17 cellular contexts compared by ENCODE assay signal in the genomic region with DNA sequence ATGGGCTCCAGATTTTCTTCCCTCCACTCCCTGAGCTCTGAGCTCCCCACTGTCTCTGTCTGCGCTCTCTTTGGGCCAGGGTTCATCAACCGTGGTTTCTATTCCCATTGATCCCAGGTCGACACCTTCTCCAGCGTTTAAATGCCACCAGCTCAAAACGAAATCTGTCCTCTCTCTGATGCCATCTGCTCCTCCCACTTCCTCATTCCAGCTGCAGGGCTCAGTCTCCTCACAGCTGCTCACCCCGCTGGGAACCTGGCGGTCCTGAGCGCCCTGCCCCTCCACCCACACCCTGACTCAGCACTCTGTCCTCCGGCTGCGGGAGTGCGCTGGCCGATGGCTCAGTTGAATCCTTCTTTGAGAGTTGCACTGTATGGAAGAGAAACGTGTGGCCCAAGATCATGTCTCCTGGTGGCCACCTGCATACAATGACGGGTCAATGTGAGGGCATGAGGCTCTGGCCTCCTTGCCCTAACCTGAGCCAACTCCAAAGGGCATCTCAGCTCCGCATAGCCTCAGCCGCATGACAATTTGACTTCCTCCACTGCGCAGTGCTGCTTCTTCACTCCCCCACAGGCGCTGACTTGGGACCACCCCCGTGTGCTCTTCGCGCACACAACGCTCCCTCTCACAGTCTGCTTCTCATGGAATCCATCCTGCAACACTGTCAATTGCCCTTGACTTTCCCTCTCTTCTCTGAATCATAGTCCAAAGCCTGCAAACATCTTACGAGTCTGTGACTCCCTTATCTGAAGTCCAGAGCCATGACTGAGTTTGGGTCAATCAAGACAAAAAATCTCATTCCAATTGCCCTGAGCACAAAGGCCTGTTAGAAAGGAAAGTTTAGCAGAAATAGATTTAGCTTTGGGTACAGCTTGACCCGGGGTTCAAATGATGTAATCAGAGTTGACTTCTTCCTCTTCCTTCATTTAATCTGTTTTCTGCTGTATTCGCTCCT.
DNase-seq lines count a peak whose midpoint lies in the region; ATAC-seq and TF ChIP-seq lines count a peak whose summit lies in the region.
"Had no signal": no experiment of that assay in that cellular context is flagged by ENCODE, and none has a peak within 500 bp of the region (broad histone marks: within the 10 kb centered on the region; RNA-seq: fewer than 3 reads in every experiment).

No MANE protein-coding gene starts in this region.

- H3K27ac ChIP-seq in HUES6 (ENCODE audit: low read depth, low read length) (no peak overlapping the region; the same call in 1 of the 2 replicates), SK-N-MC (0 out of 2 replicates have a peak overlapping the region, but pooled peaks have one; percentile 48)
- H3K27ac ChIP-seq: Peyer's patch, psoas muscle had no signal

- H3K9ac ChIP-seq in HUES6 (ENCODE audit: low read length) (peak overlapping the region; percentile 43), SK-N-MC (ENCODE audit: insufficient read length) (no peak overlapping the region)
- H3K9ac ChIP-seq: BLaER1 treated with 17β-estradiol and CSF1 and Interleukin-3, amounts not matched to agents 10 nM and 100 nM had no signal

- H3K27me3 Mint-ChIP-seq in type B pancreatic cell: no peaks in the 10 kb centered on the region
- no peaks in the 10 kb centered on the region for H3K27me3 Mint-ChIP-seq in progenitor cell of endocrine pancreas

- TF ChIP-seq CTCF in type B pancreatic cell (conservative IDR thresholded peaks at IDR 0.05) (no peak), progenitor cell of endocrine pancreas (IDR thresholded peaks at IDR 0.05; ENCODE audit: unreplicated experiment) (no peak)

- no peak for ATAC-seq in GM19324 (IDR thresholded peaks at IDR 0.05; ENCODE audit: low FRiP score, unreplicated experiment)
- ATAC-seq: psoas muscle had no signal

- peaks cover 4% of the 10 kb centered on the region for H3K4me1 Mint-ChIP-seq in type B pancreatic cell (ENCODE audit: unreplicated experiment)
- peaks cover 4% of the 10 kb centered on the region for H3K4me1 Mint-ChIP-seq in progenitor cell of endocrine pancreas (ENCODE audit: low read depth)

- H3K4me3 ChIP-seq in HUES6 (ENCODE audit: low read depth, low read length) (peak overlapping the region; percentile 16; the same call in 1 of the 2 replicates), SK-N-MC (no peak overlapping the region)
- H3K4me3 ChIP-seq: BLaER1 treated with 17β-estradiol and CSF1 and Interleukin-3, amounts not matched to agents 10 nM and 100 nM; Peyer's patch; psoas muscle had no signal

- H3K9me3 Mint-ChIP-seq in type B pancreatic cell (peaks cover 11% of the 10 kb centered on the region), progenitor cell of endocrine pancreas (ENCODE audit: low read depth) (peaks cover 10% of the 10 kb centered on the region)

- H3K36me3 ChIP-seq in HUES6 (ENCODE audit: control insufficient read depth, insufficient read depth, low read length): no peaks in the 10 kb centered on the region
- no peaks in the 10 kb centered on the region for H3K36me3 ChIP-seq in SK-N-MC (ENCODE audit: insufficient read depth, low read length)
- H3K36me3 ChIP-seq: BLaER1 treated with 17β-estradiol and CSF1 and Interleukin-3, amounts not matched to agents 10 nM and 100 nM; Peyer's patch had no signal

- H3K4me1 ChIP-seq in HUES6 (ENCODE audit: control insufficient read depth, insufficient read depth, low read length): peaks cover 13% of the 10 kb centered on the region
- H3K4me1 ChIP-seq: Peyer's patch, psoas muscle had no signal

- no peaks in the 10 kb centered on the region for H3K27me3 ChIP-seq in HUES6 (ENCODE audit: control insufficient read depth, insufficient read depth, low read length)
- H3K27me3 ChIP-seq: BLaER1 treated with 17β-estradiol and CSF1 and Interleukin-3, amounts not matched to agents 10 nM and 100 nM; Peyer's patch had no signal

- H3K36me3 Mint-ChIP-seq in type B pancreatic cell: no peaks in the 10 kb centered on the region
- no peaks in the 10 kb centered on the region for H3K36me3 Mint-ChIP-seq in progenitor cell of endocrine pancreas (ENCODE audit: insufficient read depth)

- H3K4me3 Mint-ChIP-seq in type B pancreatic cell (no peak overlapping the region), progenitor cell of endocrine pancreas (ENCODE audit: low read depth) (no peak overlapping the region)
- H3K4me3 Mint-ChIP-seq: activated CD4-positive, alpha-beta T cell treated with anti-CD3 and anti-CD28 coated beads, Interleukin-2, amount 10 ng/mL, durations not matched to agents 24 days and 14 days had no signal

- no peak for DNase-seq in SK-N-MC (ENCODE audit: low read depth, low spot score)
- peak; percentile 82 for DNase-seq in iPS-NIHi7 (ENCODE audit: extremely low spot score)
- no peak for DNase-seq in type B pancreatic cell (ENCODE audit: extremely low spot score, unreplicated experiment)
- DNase-seq in DMS114 treated with DMSO at 0.1 percent for 48 hours (lab: John Stamatoyannopoulos, UW; ENCODE audit: unreplicated experiment): no peak
- DNase-seq in progenitor cell of endocrine pancreas (ENCODE audit: low spot score, unreplicated experiment): no peak
- DNase-seq: activated CD4-positive, alpha-beta T cell treated with anti-CD3 and anti-CD28 coated beads, Interleukin-2, amount 10 ng/mL, durations not matched to agents 24 days and 14 days; aorta; HCEC 1CT; NCI-H1048; NCI-H446; Peyer's patch; psoas muscle; stimulated activated CD4-positive, alpha-beta T cell treated with anti-CD3 and anti-CD28 coated beads, Interleukin-4, amount 100 ng/mL, for 4 hours; stimulated activated naive CD4-positive, alpha-beta T cell treated with Interleukin-2 at 50 U/mL for 16 hours had no signal

- H3K27ac Mint-ChIP-seq in type B pancreatic cell (peak overlapping the region; percentile 53), progenitor cell of endocrine pancreas (no peak overlapping the region)
- H3K27ac Mint-ChIP-seq: activated CD4-positive, alpha-beta T cell treated with anti-CD3 and anti-CD28 coated beads, Interleukin-2, amount 10 ng/mL, durations not matched to agents 24 days and 14 days had no signal

- H3K9me3 ChIP-seq in HUES6 (ENCODE audit: control insufficient read depth, insufficient read depth, low read depth, low read length): peaks cover 16% of the 10 kb centered on the region
- H3K9me3 ChIP-seq in SK-N-MC (ENCODE audit: low read depth, low read length): 0 out of 2 replicates have a peak, but pooled peaks cover 2% of the 10 kb centered on the region
- H3K9me3 ChIP-seq: Peyer's patch, psoas muscle had no signal
